ENCODE assay signal across 8 cellular contexts in genomic region chr6:133241901-133242760, GRCh38. TPM values are rescaled to one million over a fixed set of nuclear protein-coding genes. Genes with fewer than 3 reads are reported as not detected.
A peak's percentile ranks its signal among the peaks of the same experiment; 100 is the strongest.
DNase-seq lines count a peak whose midpoint lies in the region; ATAC-seq lines count a peak whose summit lies in the region.

No MANE protein-coding gene starts in this region.

- peak; percentile 55 for DNase-seq in HK-2 (ENCODE audit: unreplicated experiment)
- peak in 1 of 2 donors; percentile 3 for DNase-seq in activated T-cell treated with anti-CD3 and anti-CD28 coated beads, Interleukin-2, amount 50 U/mL, for 72 hours
- no peak for DNase-seq in stimulated activated effector memory CD8-positive, alpha-beta T cell treated with anti-CD3 and anti-CD28 coated beads, Interleukin-12 subunit alpha, Interleukin-12 subunit beta, amount 100 ng/mL, for 72 hours (ENCODE audit: low spot score in 2 of 2)
- DNase-seq in NK-92 treated with Interleukin-12 subunit alpha and Interleukin-12 subunit beta, amount 100 ng/mL, for 24 hours (lab: John Stamatoyannopoulos, UW): no peak
- DNase-seq in left colon: no peak
- DNase-seq in activated CD4-positive, alpha-beta memory T cell treated with anti-CD3 and anti-CD28 coated beads, Interleukin-2, amount 10 ng/mL, durations not matched to agents 7 days and 5 days: no peak

- H3K27ac Mint-ChIP-seq in activated T-cell treated with anti-CD3 and anti-CD28 coated beads, Interleukin-2, amount 50 U/mL, for 72 hours: no peak overlapping the region
- H3K27ac Mint-ChIP-seq in stimulated activated effector memory CD8-positive, alpha-beta T cell treated with anti-CD3 and anti-CD28 coated beads, Interleukin-12 subunit alpha, Interleukin-12 subunit beta, amount 100 ng/mL, for 72 hours: no peak overlapping the region
- H3K27ac Mint-ChIP-seq in activated CD4-positive, alpha-beta memory T cell treated with anti-CD3 and anti-CD28 coated beads, Interleukin-2, amount 10 ng/mL, durations not matched to agents 7 days and 5 days: no peak overlapping the region

- no peaks in the 10 kb centered on the region for H3K36me3 Mint-ChIP-seq in activated T-cell treated with anti-CD3 and anti-CD28 coated beads, Interleukin-2, amount 50 U/mL, for 72 hours (ENCODE audit: insufficient read depth in 2 of 2)
- peaks cover 5% of the 10 kb centered on the region for H3K36me3 Mint-ChIP-seq in stimulated activated effector memory CD8-positive, alpha-beta T cell treated with anti-CD3 and anti-CD28 coated beads, Interleukin-12 subunit alpha, Interleukin-12 subunit beta, amount 100 ng/mL, for 72 hours
- H3K36me3 Mint-ChIP-seq in activated CD4-positive, alpha-beta memory T cell treated with anti-CD3 and anti-CD28 coated beads, Interleukin-2, amount 10 ng/mL, durations not matched to agents 7 days and 5 days (ENCODE audit: low read depth): no peaks in the 10 kb centered on the region

- peaks cover 10% of the 10 kb centered on the region for H3K4me1 Mint-ChIP-seq in activated T-cell treated with anti-CD3 and anti-CD28 coated beads, Interleukin-2, amount 50 U/mL, for 72 hours (ENCODE audit: low read depth)
- H3K4me1 Mint-ChIP-seq in stimulated activated effector memory CD8-positive, alpha-beta T cell treated with anti-CD3 and anti-CD28 coated beads, Interleukin-12 subunit alpha, Interleukin-12 subunit beta, amount 100 ng/mL, for 72 hours: no peaks in the 10 kb centered on the region
- H3K4me1 Mint-ChIP-seq in activated CD4-positive, alpha-beta memory T cell treated with anti-CD3 and anti-CD28 coated beads, Interleukin-2, amount 10 ng/mL, durations not matched to agents 7 days and 5 days: peaks cover 8% of the 10 kb centered on the region

- no peak for ATAC-seq in activated T-cell treated with anti-CD3 and anti-CD28 coated beads, Interleukin-2, amount 50 U/mL, for 72 hours (replicated peaks in 1 of 2)
- ATAC-seq in stimulated activated effector memory CD8-positive, alpha-beta T cell treated with anti-CD3 and anti-CD28 coated beads, Interleukin-12 subunit alpha, Interleukin-12 subunit beta, amount 100 ng/mL, for 72 hours: peak; percentile 21
- ATAC-seq in left colon: no peak
- ATAC-seq in GM21423 (IDR thresholded peaks at IDR 0.05; ENCODE audit: unreplicated experiment): no peak

- intact Hi-C loops in left colon (cut with DNase I, micrococcal nuclease): no loop called here

- POLR2A ChIA-PET in activated CD4-positive, alpha-beta memory T cell treated with anti-CD3 and anti-CD28 coated beads, Interleukin-2, amount 10 ng/mL, durations not matched to agents 7 days and 5 days (lab: Charles Lee): no interaction called here

- CTCF ChIA-PET in activated CD4-positive, alpha-beta memory T cell treated with anti-CD3 and anti-CD28 coated beads, Interleukin-2, amount 10 ng/mL, durations not matched to agents 7 days and 5 days (lab: Charles Lee): no interaction called here

- H3K4me3 Mint-ChIP-seq in activated T-cell treated with anti-CD3 and anti-CD28 coated beads, Interleukin-2, amount 50 U/mL, for 72 hours: peak overlapping the region; percentile 51 to 55
- H3K4me3 Mint-ChIP-seq in stimulated activated effector memory CD8-positive, alpha-beta T cell treated with anti-CD3 and anti-CD28 coated beads, Interleukin-12 subunit alpha, Interleukin-12 subunit beta, amount 100 ng/mL, for 72 hours: no peak overlapping the region
- H3K4me3 Mint-ChIP-seq in activated CD4-positive, alpha-beta memory T cell treated with anti-CD3 and anti-CD28 coated beads, Interleukin-2, amount 10 ng/mL, durations not matched to agents 7 days and 5 days: no peak overlapping the region

- H3K4me3 ChIP-seq in iPS-11a (ENCODE audit: low read depth, low read length): peak overlapping the region; percentile 56

- H3K9me3 Mint-ChIP-seq in activated T-cell treated with anti-CD3 and anti-CD28 coated beads, Interleukin-2, amount 50 U/mL, for 72 hours: no peaks in the 10 kb centered on the region
- H3K9me3 Mint-ChIP-seq in stimulated activated effector memory CD8-positive, alpha-beta T cell treated with anti-CD3 and anti-CD28 coated beads, Interleukin-12 subunit alpha, Interleukin-12 subunit beta, amount 100 ng/mL, for 72 hours: no peaks in the 10 kb centered on the region
- no peaks in the 10 kb centered on the region for H3K9me3 Mint-ChIP-seq in activated CD4-positive, alpha-beta memory T cell treated with anti-CD3 and anti-CD28 coated beads, Interleukin-2, amount 10 ng/mL, durations not matched to agents 7 days and 5 days

- H3K27me3 Mint-ChIP-seq in activated T-cell treated with anti-CD3 and anti-CD28 coated beads, Interleukin-2, amount 50 U/mL, for 72 hours (ENCODE audit: low read depth): peaks cover 52% of the 10 kb centered on the region
- H3K27me3 Mint-ChIP-seq in activated CD4-positive, alpha-beta memory T cell treated with anti-CD3 and anti-CD28 coated beads, Interleukin-2, amount 10 ng/mL, durations not matched to agents 7 days and 5 days: peaks cover 48% of the 10 kb centered on the region

RNA-seq across cellular contexts. Expression of gene EYA4, which starts 1.0 kb away (rescaled TPM):
- not detected for total RNA-seq in activated T-cell treated with anti-CD3 and anti-CD28 coated beads, Interleukin-2, amount 50 U/mL, for 72 hours
- total RNA-seq in left colon: under 1 TPM; 0.06 to 0.56 TPM
- not detected for total RNA-seq in activated CD4-positive, alpha-beta memory T cell treated with anti-CD3 and anti-CD28 coated beads, Interleukin-2, amount 10 ng/mL, durations not matched to agents 7 days and 5 days

Comparison
In these comparisons a context has a peak if more than half of its experiments do, and no peak if none do; other contexts are left out.
1. H3K4me3 Mint-ChIP-seq: peak in activated T-cell treated with anti-CD3 and anti-CD28 coated beads, Interleukin-2, amount 50 U/mL, for 72 hours (2 of 2); none in stimulated activated effector memory CD8-positive, alpha-beta T cell treated with anti-CD3 and anti-CD28 coated beads, Interleukin-12 subunit alpha, Interleukin-12 subunit beta, amount 100 ng/mL, for 72 hours (single experiment) and activated CD4-positive, alpha-beta memory T cell treated with anti-CD3 and anti-CD28 coated beads, Interleukin-2, amount 10 ng/mL, durations not matched to agents 7 days and 5 days (single experiment).